In genomic region chr1:161153682-161154337, GRCh38 we compare ENCODE assay signal across 1 cellular context.
TF ChIP-seq lines count a peak whose summit lies in the region.

Gene UFC1 (plus strand): TSS chr1:161153978. CDS start chr1:161153998, 20 bp downstream.

TF ChIP-seq in K562, 482 proteins besides CTCF, POLR2A, EP300 and RAD21 (continued from another document and continues in another):
- TF ChIP-seq AFF1 (IDR thresholded peaks at IDR 0.05; ENCODE audit: low read depth in 1 of 2, partially characterized antibody in 2 of 2): peak; percentile 59 to 75
- 0 out of 2 replicates have a peak, but pooled peaks have one; percentile 16 for TF ChIP-seq SMARCA4 (IDR thresholded peaks at IDR 0.05)
- peak; percentile 51 to 87; a peak in 2 of 4 replicates for TF ChIP-seq CSDE1 (IDR thresholded peaks at IDR 0.05)
- peak; percentile 48; the same call in 1 of the 2 replicates for TF ChIP-seq GTF2A2 (tag; IDR thresholded peaks at IDR 0.05)
- TF ChIP-seq RBBP5 (IDR thresholded peaks at IDR 0.05; ENCODE audit: borderline replicate concordance, insufficient read depth, low read length, poor library complexity, severe bottlenecking): peak; percentile 88
- TF ChIP-seq, protein P1, sequence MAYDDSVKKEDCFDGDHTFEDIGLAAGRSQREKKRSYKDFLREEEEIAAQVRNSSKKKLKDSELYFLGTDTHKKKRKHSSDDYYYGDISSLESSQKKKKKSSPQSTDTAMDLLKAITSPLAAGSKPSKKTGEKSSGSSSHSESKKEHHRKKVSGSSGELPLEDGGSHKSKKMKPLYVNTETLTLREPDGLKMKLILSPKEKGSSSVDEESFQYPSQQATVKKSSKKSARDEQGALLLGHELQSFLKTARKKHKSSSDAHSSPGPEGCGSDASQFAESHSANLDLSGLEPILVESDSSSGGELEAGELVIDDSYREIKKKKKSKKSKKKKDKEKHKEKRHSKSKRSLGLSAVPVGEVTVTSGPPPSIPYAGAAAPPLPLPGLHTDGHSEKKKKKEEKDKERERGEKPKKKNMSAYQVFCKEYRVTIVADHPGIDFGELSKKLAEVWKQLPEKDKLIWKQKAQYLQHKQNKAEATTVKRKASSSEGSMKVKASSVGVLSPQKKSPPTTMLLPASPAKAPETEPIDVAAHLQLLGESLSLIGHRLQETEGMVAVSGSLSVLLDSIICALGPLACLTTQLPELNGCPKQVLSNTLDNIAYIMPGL (CRISPR knock-in tag; IDR thresholded peaks at IDR 0.05): no peak
- peak in 1 of 2 experiments; percentile 65; a peak in 1 of 4 replicates for TF ChIP-seq FOXA3 (CRISPR knock-in tag; conservative IDR thresholded peaks at IDR 0.05 in 1 of 2, IDR thresholded peaks at IDR 0.05 in 1 of 2)
- no peak for TF ChIP-seq CCAR2 (IDR thresholded peaks at IDR 0.05; ENCODE audit: low read depth, low read length)
- TF ChIP-seq POU5F1 (IDR thresholded peaks at IDR 0.05; ENCODE audit: borderline replicate concordance, low read depth, low read length, partially characterized antibody): no peak
- no peak for TF ChIP-seq THAP7 (CRISPR knock-in tag; IDR thresholded peaks at IDR 0.05)
- TF ChIP-seq HLTF (IDR thresholded peaks at IDR 0.05): peak; percentile 16; the same call in 1 of the 2 replicates
- TF ChIP-seq SIX5 (IDR thresholded peaks at IDR 0.05; ENCODE audit: borderline replicate concordance in 1 of 2, insufficient read depth in 1 of 2, low read depth in 1 of 2, low read length in 2 of 2): peak; percentile 36 to 38; a peak in 1 of 4 replicates
- TF ChIP-seq ELF1 (tag; IDR thresholded peaks at IDR 0.05): peak; percentile 99
- TF ChIP-seq RBM34 (IDR thresholded peaks at IDR 0.05; ENCODE audit: borderline replicate concordance, insufficient read depth, low read length): no peak
- no peak for TF ChIP-seq PCBP2 (IDR thresholded peaks at IDR 0.05; ENCODE audit: low read depth, low read length, poor library complexity, severe bottlenecking)
- TF ChIP-seq ZKSCAN8 (CRISPR knock-in tag; IDR thresholded peaks at IDR 0.05): no peak
- peak; percentile 97 to 100 (median 99) for TF ChIP-seq YY1 (IDR thresholded peaks at IDR 0.05; ENCODE audit: borderline replicate concordance in 1 of 3, control insufficient read depth in 1 of 3, extremely low read depth in 1 of 3, insufficient read depth in 3 of 3, insufficient read length in 1 of 3, insufficient replicate concordance in 2 of 3, low read depth in 1 of 3, low read length in 2 of 3)
- no peak for TF ChIP-seq ZNF324 (CRISPR knock-in tag; IDR thresholded peaks at IDR 0.05)
- 0 out of 2 replicates have a peak, but pooled peaks have one; percentile 42 for TF ChIP-seq ZBTB17 (CRISPR knock-in tag; IDR thresholded peaks at IDR 0.05)
- TF ChIP-seq DDX20 (tag; IDR thresholded peaks at IDR 0.05; ENCODE audit: low read depth): no peak
- TF ChIP-seq GABPA (tag; conservative IDR thresholded peaks at IDR 0.05; ENCODE audit: low read depth): peak; percentile 99
- no peak for TF ChIP-seq MED1 (CRISPR knock-in tag; IDR thresholded peaks at IDR 0.05; ENCODE audit: borderline replicate concordance)
- peak in 1 of 2 experiments; percentile 77; a peak in 3 of 4 replicates for TF ChIP-seq HDAC1 (IDR thresholded peaks at IDR 0.05)
- TF ChIP-seq, protein P2, sequence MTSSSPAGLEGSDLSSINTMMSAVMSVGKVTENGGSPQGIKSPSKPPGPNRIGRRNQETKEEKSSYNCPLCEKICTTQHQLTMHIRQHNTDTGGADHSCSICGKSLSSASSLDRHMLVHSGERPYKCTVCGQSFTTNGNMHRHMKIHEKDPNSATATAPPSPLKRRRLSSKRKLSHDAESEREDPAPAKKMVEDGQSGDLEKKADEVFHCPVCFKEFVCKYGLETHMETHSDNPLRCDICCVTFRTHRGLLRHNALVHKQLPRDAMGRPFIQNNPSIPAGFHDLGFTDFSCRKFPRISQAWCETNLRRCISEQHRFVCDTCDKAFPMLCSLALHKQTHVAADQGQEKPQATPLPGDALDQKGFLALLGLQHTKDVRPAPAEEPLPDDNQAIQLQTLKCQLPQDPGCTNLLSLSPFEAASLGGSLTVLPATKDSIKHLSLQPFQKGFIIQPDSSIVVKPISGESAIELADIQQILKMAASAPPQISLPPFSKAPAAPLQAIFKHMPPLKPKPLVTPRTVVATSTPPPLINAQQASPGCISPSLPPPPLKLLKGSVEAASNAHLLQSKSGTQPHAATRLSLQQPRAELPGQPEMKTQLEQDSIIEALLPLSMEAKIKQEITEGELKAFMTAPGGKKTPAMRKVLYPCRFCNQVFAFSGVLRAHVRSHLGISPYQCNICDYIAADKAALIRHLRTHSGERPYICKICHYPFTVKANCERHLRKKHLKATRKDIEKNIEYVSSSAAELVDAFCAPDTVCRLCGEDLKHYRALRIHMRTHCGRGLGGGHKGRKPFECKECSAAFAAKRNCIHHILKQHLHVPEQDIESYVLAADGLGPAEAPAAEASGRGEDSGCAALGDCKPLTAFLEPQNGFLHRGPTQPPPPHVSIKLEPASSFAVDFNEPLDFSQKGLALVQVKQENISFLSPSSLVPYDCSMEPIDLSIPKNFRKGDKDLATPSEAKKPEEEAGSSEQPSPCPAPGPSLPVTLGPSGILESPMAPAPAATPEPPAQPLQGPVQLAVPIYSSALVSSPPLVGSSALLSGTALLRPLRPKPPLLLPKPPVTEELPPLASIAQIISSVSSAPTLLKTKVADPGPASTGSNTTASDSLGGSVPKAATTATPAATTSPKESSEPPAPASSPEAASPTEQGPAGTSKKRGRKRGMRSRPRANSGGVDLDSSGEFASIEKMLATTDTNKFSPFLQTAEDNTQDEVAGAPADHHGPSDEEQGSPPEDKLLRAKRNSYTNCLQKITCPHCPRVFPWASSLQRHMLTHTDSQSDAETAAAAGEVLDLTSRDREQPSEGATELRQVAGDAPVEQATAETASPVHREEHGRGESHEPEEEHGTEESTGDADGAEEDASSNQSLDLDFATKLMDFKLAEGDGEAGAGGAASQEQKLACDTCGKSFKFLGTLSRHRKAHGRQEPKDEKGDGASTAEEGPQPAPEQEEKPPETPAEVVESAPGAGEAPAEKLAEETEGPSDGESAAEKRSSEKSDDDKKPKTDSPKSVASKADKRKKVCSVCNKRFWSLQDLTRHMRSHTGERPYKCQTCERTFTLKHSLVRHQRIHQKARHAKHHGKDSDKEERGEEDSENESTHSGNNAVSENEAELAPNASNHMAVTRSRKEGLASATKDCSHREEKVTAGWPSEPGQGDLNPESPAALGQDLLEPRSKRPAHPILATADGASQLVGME (CRISPR knock-in tag; IDR thresholded peaks at IDR 0.05): 0 out of 2 replicates have a peak, but pooled peaks have one; percentile 8
- TF ChIP-seq ETV6 (IDR thresholded peaks at IDR 0.05; ENCODE audit: borderline replicate concordance in 1 of 2, low read depth in 2 of 2, low read length in 1 of 2): 0 out of 4 replicates have a peak, but pooled peaks of 1 of the 2 experiments have one; percentile 40
- TF ChIP-seq ETV6 (CRISPR knock-in tag; IDR thresholded peaks at IDR 0.05; ENCODE audit: borderline replicate concordance): no peak
- TF ChIP-seq ZNF655 (CRISPR knock-in tag; IDR thresholded peaks at IDR 0.05): no peak
- no peak for TF ChIP-seq ZFPM2 (CRISPR knock-in tag; IDR thresholded peaks at IDR 0.05)
- no peak for TF ChIP-seq MTF1 (CRISPR knock-in tag; IDR thresholded peaks at IDR 0.05; ENCODE audit: borderline replicate concordance)
- no peak for TF ChIP-seq CBX5 (IDR thresholded peaks at IDR 0.05; ENCODE audit: borderline replicate concordance, low read depth)
- no peak; the same call in 1 of the 2 replicates for TF ChIP-seq ATF3 (IDR thresholded peaks at IDR 0.05)
- peak; percentile 73; the same call in 1 of the 2 replicates for TF ChIP-seq ATF3 (CRISPR knock-in tag; conservative IDR thresholded peaks at IDR 0.05)
- no peak for TF ChIP-seq ZNF140 (CRISPR knock-in tag; IDR thresholded peaks at IDR 0.05)
- TF ChIP-seq RBM22 (IDR thresholded peaks at IDR 0.05; ENCODE audit: low read depth, low read length, poor library complexity, severe bottlenecking): no peak
- TF ChIP-seq HDAC3 (IDR thresholded peaks at IDR 0.05; ENCODE audit: borderline replicate concordance, partially characterized antibody): no peak
- no peak for TF ChIP-seq KAT2B (IDR thresholded peaks at IDR 0.05; ENCODE audit: low read depth, low read length)
- TF ChIP-seq MCM5 (IDR thresholded peaks at IDR 0.05; ENCODE audit: low read depth): no peak
- TF ChIP-seq ZBTB8A (IDR thresholded peaks at IDR 0.05; ENCODE audit: partially characterized antibody): no peak
- TF ChIP-seq, protein P3, sequence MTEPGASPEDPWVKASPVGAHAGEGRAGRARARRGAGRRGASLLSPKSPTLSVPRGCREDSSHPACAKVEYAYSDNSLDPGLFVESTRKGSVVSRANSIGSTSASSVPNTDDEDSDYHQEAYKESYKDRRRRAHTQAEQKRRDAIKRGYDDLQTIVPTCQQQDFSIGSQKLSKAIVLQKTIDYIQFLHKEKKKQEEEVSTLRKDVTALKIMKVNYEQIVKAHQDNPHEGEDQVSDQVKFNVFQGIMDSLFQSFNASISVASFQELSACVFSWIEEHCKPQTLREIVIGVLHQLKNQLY (CRISPR knock-in tag; conservative IDR thresholded peaks at IDR 0.05): no peak
